In the genomic region with DNA sequence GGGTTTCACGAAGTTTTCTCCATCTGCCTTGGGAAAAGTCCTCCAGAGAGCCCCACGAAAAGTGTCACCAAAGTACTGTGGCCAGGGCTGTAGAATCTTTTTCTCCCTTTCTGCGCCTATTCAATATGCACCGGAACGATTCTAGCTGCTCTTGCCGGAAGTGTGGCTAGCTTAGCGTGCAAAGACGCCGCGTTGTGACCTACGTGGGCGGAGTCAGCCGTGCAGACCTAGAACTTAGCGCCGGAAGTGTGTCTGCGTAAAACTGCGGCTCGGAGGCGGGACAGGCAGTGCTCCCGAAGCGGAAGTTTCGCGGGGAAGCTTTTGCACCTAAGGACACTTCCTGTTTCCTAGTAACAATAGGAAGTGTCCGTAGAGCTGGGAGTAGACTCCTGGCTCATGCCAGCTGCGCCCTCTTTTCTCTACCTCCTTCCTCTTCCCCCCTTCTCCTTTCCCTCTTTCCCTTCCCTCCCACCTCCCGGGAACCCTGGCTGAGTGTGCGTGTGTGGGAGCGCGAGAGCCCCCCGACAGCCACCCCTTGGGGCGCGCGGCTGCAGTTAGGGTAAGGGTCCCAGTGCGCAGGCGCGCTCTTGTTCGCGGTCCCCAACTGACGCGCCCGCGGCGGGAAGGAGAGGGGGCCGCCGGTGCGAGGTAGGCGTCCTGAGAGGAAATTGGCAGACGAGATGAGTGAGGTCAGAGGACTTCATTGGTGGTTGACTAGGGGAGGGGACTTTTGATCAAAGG, we compare ENCODE assay signal across 8 cellular contexts. TPM values are rescaled to one million over a fixed set of nuclear protein-coding genes. Genes with fewer than 3 reads are reported as not detected.
DNase-seq lines count a peak whose midpoint lies in the region; ATAC-seq and TF ChIP-seq lines count a peak whose summit lies in the region.

A gene with protein sequence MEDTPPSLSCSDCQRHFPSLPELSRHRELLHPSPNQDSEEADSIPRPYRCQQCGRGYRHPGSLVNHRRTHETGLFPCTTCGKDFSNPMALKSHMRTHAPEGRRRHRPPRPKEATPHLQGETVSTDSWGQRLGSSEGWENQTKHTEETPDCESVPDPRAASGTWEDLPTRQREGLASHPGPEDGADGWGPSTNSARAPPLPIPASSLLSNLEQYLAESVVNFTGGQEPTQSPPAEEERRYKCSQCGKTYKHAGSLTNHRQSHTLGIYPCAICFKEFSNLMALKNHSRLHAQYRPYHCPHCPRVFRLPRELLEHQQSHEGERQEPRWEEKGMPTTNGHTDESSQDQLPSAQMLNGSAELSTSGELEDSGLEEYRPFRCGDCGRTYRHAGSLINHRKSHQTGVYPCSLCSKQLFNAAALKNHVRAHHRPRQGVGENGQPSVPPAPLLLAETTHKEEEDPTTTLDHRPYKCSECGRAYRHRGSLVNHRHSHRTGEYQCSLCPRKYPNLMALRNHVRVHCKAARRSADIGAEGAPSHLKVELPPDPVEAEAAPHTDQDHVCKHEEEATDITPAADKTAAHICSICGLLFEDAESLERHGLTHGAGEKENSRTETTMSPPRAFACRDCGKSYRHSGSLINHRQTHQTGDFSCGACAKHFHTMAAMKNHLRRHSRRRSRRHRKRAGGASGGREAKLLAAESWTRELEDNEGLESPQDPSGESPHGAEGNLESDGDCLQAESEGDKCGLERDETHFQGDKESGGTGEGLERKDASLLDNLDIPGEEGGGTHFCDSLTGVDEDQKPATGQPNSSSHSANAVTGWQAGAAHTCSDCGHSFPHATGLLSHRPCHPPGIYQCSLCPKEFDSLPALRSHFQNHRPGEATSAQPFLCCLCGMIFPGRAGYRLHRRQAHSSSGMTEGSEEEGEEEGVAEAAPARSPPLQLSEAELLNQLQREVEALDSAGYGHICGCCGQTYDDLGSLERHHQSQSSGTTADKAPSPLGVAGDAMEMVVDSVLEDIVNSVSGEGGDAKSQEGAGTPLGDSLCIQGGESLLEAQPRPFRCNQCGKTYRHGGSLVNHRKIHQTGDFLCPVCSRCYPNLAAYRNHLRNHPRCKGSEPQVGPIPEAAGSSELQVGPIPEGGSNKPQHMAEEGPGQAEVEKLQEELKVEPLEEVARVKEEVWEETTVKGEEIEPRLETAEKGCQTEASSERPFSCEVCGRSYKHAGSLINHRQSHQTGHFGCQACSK (N-terminal part only) (plus strand): TSS at position 350 of the 741 bp plus-strand sequence. CDS start 1,903 bp downstream, outside the sequence.
A gene (minus strand): TSS at position 168 of the 741 bp plus-strand sequence. CDS start 9,781 bp downstream, outside the sequence.

- H3K9me3 ChIP-seq in HUES64 (ENCODE audit: insufficient read depth, low read depth, low read length) (no peaks in the 10 kb centered on the region), OCI-LY1 (ENCODE audit: low read length) (no peaks in the 10 kb centered on the region)

- H3K9me2 ChIP-seq in OCI-LY1 (ENCODE audit: low read depth, low read length) = no peaks in the 10 kb centered on the region

- H3K36me3 Mint-ChIP-seq in endothelial cell (ENCODE audit: low read depth, unreplicated experiment) (peaks cover 23% of the 10 kb centered on the region), mesothelial cell of epicardium (peaks cover 12% of the 10 kb centered on the region)

- DNase-seq in D341Med (ENCODE audit: low spot score) (peak; percentile 89), endothelial cell (ENCODE audit: low spot score) (peak; percentile 91), mesothelial cell of epicardium (ENCODE audit: low spot score in 2 of 2, unreplicated experiment in 2 of 2) (peak; percentile 91 to 94)
- peak; percentile 97 for DNase-seq in activated CD8-positive, alpha-beta memory T cell treated with anti-CD3 and anti-CD28 coated beads, Interleukin-2, amount 50 U/mL, for 4 hours
- DNase-seq in stimulated activated CD8-positive, alpha-beta memory T cell treated with anti-CD3 and anti-CD28 coated beads, Interleukin-15, amount 100 ng/mL, for 48 hours (ENCODE audit: low read depth in 2 of 2) = peak; percentile 97 to 98

- no peaks in the 10 kb centered on the region for H4K20me1 ChIP-seq in OCI-LY1 (ENCODE audit: insufficient read depth, low read length)

- H3K27ac Mint-ChIP-seq in endothelial cell (ENCODE audit: unreplicated experiment) = peak within 1 kb of the TSS; percentile 99
- peak within 1 kb of the TSS; percentile 96 for H3K27ac Mint-ChIP-seq in mesothelial cell of epicardium

- TF ChIP-seq CTCF in OCI-LY1 (IDR thresholded peaks at IDR 0.05; ENCODE audit: low read length) (no peak), endothelial cell (IDR thresholded peaks at IDR 0.05; ENCODE audit: unreplicated experiment) (no peak), mesothelial cell of epicardium (IDR thresholded peaks at IDR 0.05; ENCODE audit: unreplicated experiment) (no peak)

- peak; percentile 67 for ATAC-seq in GM21447 (IDR thresholded peaks at IDR 0.05; ENCODE audit: unreplicated experiment)

- H3K9me3 Mint-ChIP-seq in endothelial cell (ENCODE audit: unreplicated experiment) (no peaks in the 10 kb centered on the region), mesothelial cell of epicardium (no peaks in the 10 kb centered on the region)

- H3K27me3 Mint-ChIP-seq in endothelial cell (ENCODE audit: unreplicated experiment) (peaks cover 25% of the 10 kb centered on the region), mesothelial cell of epicardium (ENCODE audit: low read depth) (no peaks in the 10 kb centered on the region)

- H3K4me3 Mint-ChIP-seq in endothelial cell (ENCODE audit: unreplicated experiment) (peak within 1 kb of the TSS; percentile 99), mesothelial cell of epicardium (peak within 1 kb of the TSS; percentile 99)

- no peak within 1 kb of the TSS; the same call in 1 of the 2 replicates for H2AFZ ChIP-seq in OCI-LY1 (ENCODE audit: low read length)

- H3K27ac ChIP-seq in HUES64 (ENCODE audit: low read depth, low read length) = peak within 1 kb of the TSS; percentile 96
- peak within 1 kb of the TSS; percentile 61 for H3K27ac ChIP-seq in OCI-LY1 (ENCODE audit: low read depth, low read length, poor library complexity, severe bottlenecking)

- H3K4me1 Mint-ChIP-seq in endothelial cell (ENCODE audit: unreplicated experiment) = peaks cover 25% of the 10 kb centered on the region
- H3K4me1 Mint-ChIP-seq in mesothelial cell of epicardium = peaks cover 21% of the 10 kb centered on the region

- no peaks in the 10 kb centered on the region for H3F3A ChIP-seq in OCI-LY1 (ENCODE audit: insufficient read depth, low read length)

- H3K27me3 ChIP-seq in HUES64 (ENCODE audit: insufficient read depth, low read length) = no peaks in the 10 kb centered on the region
- no peaks in the 10 kb centered on the region for H3K27me3 ChIP-seq in OCI-LY1 (ENCODE audit: insufficient read depth, low read length)

- peaks cover 26% of the 10 kb centered on the region for H3K79me2 ChIP-seq in OCI-LY1 (ENCODE audit: insufficient read depth, low read length)

- H3K36me3 ChIP-seq in HUES64 (ENCODE audit: insufficient read depth, low read length) (peaks cover 35% of the 10 kb centered on the region), OCI-LY1 (ENCODE audit: insufficient read depth, low read length) (peaks cover 33% of the 10 kb centered on the region)

- H3K4me1 ChIP-seq in HUES64 (ENCODE audit: insufficient read depth, low read length) (peaks cover 8% of the 10 kb centered on the region; the same call in 1 of the 2 replicates), OCI-LY1 (ENCODE audit: insufficient read depth, low read length, severe bottlenecking) (peaks cover 22% of the 10 kb centered on the region)

- under 1% methylated on average over 46 of the region's 48 CpGs for WGBS in HUES64

- H3K4me3 ChIP-seq in HUES64 (ENCODE audit: low read length) (peak within 1 kb of the TSS; percentile 81), OCI-LY1 (ENCODE audit: low read depth, low read length, poor library complexity, severe bottlenecking) (peak within 1 kb of the TSS; percentile 87)

- peak within 1 kb of the TSS; percentile 91 for H3K4me2 ChIP-seq in OCI-LY1 (ENCODE audit: low read length)

- H3K9ac ChIP-seq in HUES64 (ENCODE audit: low read depth, low read length) = peak within 1 kb of the TSS; percentile 95
- H3K9ac ChIP-seq in OCI-LY1 (ENCODE audit: low read length) = peak within 1 kb of the TSS; percentile 92

RNA-seq across cellular contexts. Expression of the first gene that starts in this region (rescaled TPM):
- polyA plus RNA-seq in HUES64 (2013, experiment 1 of 2) = 10.2 TPM
- 12.4 TPM for polyA plus RNA-seq in HUES64 (2013, experiment 2 of 2)
- total RNA-seq in endothelial cell (ENCODE audit: unreplicated experiment) (25.5 TPM), mesothelial cell of epicardium (20.4 to 22.2 TPM (median 21.4 TPM) in 3 replicates)

RNA-seq across cellular contexts. Expression of the second gene that starts in this region (rescaled TPM):
- polyA plus RNA-seq in HUES64 (2013, experiment 1 of 2) = 12.8 TPM
- 8.7 TPM for polyA plus RNA-seq in HUES64 (2013, experiment 2 of 2)
- total RNA-seq in endothelial cell (ENCODE audit: unreplicated experiment) (13.6 TPM), mesothelial cell of epicardium (11.8 to 14.1 TPM (median 12.8 TPM) in 3 replicates)

Comparison
In these comparisons a context has a peak if more than half of its experiments do, and no peak if none do; other contexts are left out.
1. Peak in every context shown above with its lines: DNase-seq, ATAC-seq, H3K4me3 ChIP-seq and H3K27ac ChIP-seq.